ENCODE assay signal across 1 cellular context in the genomic region with DNA sequence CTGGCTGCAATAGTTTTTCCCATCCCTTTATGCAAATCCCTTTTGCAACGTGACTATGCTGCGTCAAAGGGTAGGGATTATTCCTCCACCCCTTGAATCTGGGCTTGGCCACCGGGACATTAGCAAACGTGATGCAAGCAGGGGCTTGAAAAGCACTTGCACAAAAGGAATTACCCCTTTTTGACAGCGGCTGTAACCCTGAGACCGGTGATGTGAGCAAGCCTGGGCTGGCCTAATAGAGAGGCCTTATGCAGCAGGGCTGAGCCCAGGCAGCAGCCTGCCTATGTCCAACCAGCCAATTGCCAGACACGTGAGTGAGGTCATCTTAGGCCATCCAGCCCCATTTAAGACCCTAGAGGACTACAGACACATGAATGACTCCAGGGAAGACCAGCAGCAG.
TF ChIP-seq lines count a peak whose summit lies in the region.

No MANE protein-coding gene starts in this region.

TF ChIP-seq in H1, 55 proteins besides CTCF, POLR2A, EP300 and RAD21 (continued from another document):
- TF ChIP-seq TAF1 (IDR thresholded peaks at IDR 0.05; ENCODE audit: low read depth, low read length) (no peak), RNF2 (IDR thresholded peaks at IDR 0.05; ENCODE audit: borderline replicate concordance, low read depth, low read length, missing control alignments, poor library complexity, severe bottlenecking) (no peak), TAF7 (optimal IDR thresholded peaks at IDR 0.05; ENCODE audit: borderline replicate concordance, low read depth, low read length) (no peak), HDAC2 (IDR thresholded peaks at IDR 0.05; ENCODE audit: borderline replicate concordance in 1 of 2, low read depth in 2 of 2, low read length in 2 of 2) (no peak), GABPA (IDR thresholded peaks at IDR 0.05; ENCODE audit: borderline replicate concordance, insufficient read depth, low read length) (no peak), ASH2L (IDR thresholded peaks at IDR 0.05; ENCODE audit: low read length) (no peak), CBX8 (IDR thresholded peaks at IDR 0.05; ENCODE audit: borderline replicate concordance, low read depth, low read length) (no peak), CHD2 (IDR thresholded peaks at IDR 0.05; ENCODE audit: low read length) (no peak), FOSL1 (IDR thresholded peaks at IDR 0.05; ENCODE audit: insufficient read depth, low read depth, low read length) (no peak), SIRT6 (IDR thresholded peaks at IDR 0.05; ENCODE audit: low read length) (no peak)
